Comparison of ENCODE assay signal across 1 cellular context in the genomic region with DNA sequence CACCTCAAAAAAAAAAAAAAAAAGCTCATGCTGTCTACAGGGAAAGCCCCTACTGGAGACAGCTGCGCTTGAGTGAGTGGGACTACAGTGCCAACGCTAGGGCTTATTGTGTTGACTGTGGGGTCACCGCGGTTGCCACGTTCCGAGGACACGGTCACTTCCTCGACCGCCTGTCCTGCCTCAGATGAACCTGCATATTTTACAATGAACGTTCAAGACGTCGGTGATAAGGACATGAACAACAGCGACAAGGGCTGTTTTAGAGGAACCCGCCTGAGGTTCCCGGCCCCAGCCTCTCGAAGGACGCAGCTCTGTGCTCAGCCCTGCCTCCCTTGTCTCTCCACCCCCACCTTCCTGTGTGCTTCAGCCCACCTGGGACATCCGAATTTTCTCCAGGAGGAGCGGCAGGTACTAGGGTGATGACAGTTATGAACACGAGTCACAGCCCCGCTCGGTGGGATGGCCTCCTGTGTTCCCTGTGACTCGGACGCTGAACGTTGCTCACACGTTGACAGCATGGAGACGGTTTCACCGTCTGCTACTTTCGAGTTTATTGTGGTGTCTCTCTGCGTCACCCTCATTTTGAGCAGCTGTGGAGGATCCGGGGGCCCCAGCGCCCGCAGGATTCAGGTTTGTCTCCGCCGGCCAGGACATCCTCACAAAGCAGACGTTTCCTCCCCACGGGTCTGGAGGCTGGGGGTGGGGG.
A peak's percentile ranks its signal among the peaks of the same experiment; 100 is the strongest.
TF ChIP-seq lines count a peak whose summit lies in the region.

No MANE protein-coding gene starts in this region.

TF ChIP-seq in K562, 482 proteins besides CTCF, POLR2A, EP300 and RAD21 (continues in another document):
- TF ChIP-seq EWSR1 (IDR thresholded peaks at IDR 0.05; ENCODE audit: borderline replicate concordance, low read depth, partially characterized antibody) (no peak), TFAP4 (CRISPR knock-in tag; IDR thresholded peaks at IDR 0.05; ENCODE audit: borderline replicate concordance) (0 out of 2 replicates have a peak, but pooled peaks have one; percentile 31), ZBTB17 (CRISPR knock-in tag; IDR thresholded peaks at IDR 0.05) (0 out of 2 replicates have a peak, but pooled peaks have one; percentile 31), SOX6 (IDR thresholded peaks at IDR 0.05) (peak; percentile 69; the same call in 1 of the 2 replicates), NCOA6 (IDR thresholded peaks at IDR 0.05) (no peak), MYC (IDR thresholded peaks at IDR 0.05; ENCODE audit: low read depth, low read length) (no peak), MYC (CRISPR knock-in tag; IDR thresholded peaks at IDR 0.05; ENCODE audit: borderline replicate concordance, low read depth) (no peak), RBBP5 (IDR thresholded peaks at IDR 0.05; ENCODE audit: borderline replicate concordance, insufficient read depth, low read length, poor library complexity, severe bottlenecking) (peak; percentile 56), ZBTB7A (IDR thresholded peaks at IDR 0.05; ENCODE audit: borderline replicate concordance, control insufficient read depth, low read depth, low read length) (0 out of 2 replicates have a peak, but pooled peaks have one; percentile 21), L3MBTL2 (IDR thresholded peaks at IDR 0.05) (peak; percentile 91), JUND (IDR thresholded peaks at IDR 0.05; ENCODE audit: borderline replicate concordance, low read depth, low read length) (no peak), JUND (tag; IDR thresholded peaks at IDR 0.05; ENCODE audit: borderline replicate concordance, low read depth, low read length) (peak; percentile 17; the same call in 1 of the 3 replicates), SIN3A (IDR thresholded peaks at IDR 0.05; ENCODE audit: borderline replicate concordance in 2 of 2, control insufficient read depth in 1 of 2, low read depth in 2 of 2, low read length in 2 of 2) (no peak), ATF7 (IDR thresholded peaks at IDR 0.05) (peak; percentile 20; the same call in 1 of the 2 replicates), PRPF4 (IDR thresholded peaks at IDR 0.05; ENCODE audit: insufficient read depth, low read depth, low read length, poor library complexity, severe bottlenecking) (no peak), ARID1B (IDR thresholded peaks at IDR 0.05) (0 out of 2 replicates have a peak, but pooled peaks have one; percentile 5), ZNF384 (IDR thresholded peaks at IDR 0.05; ENCODE audit: low read depth, low read length) (peak; percentile 81), ZNF57 (CRISPR knock-in tag; IDR thresholded peaks at IDR 0.05) (no peak), FOXJ2 (tag; IDR thresholded peaks at IDR 0.05) (no peak), NFXL1 (CRISPR knock-in tag; IDR thresholded peaks at IDR 0.05) (0 out of 2 replicates have a peak, but pooled peaks have one; percentile 41), ZNF79 (CRISPR knock-in tag; IDR thresholded peaks at IDR 0.05; ENCODE audit: low read depth) (no peak), SRF (CRISPR knock-in tag; IDR thresholded peaks at IDR 0.05) (no peak), EHMT2 (IDR thresholded peaks at IDR 0.05) (no peak), KDM5B (IDR thresholded peaks at IDR 0.05; ENCODE audit: insufficient replicate concordance, low read depth, low read length) (peak; percentile 30), ZNF232 (CRISPR knock-in tag; IDR thresholded peaks at IDR 0.05) (no peak), CHAMP1 (IDR thresholded peaks at IDR 0.05) (no peak), RBFOX2 (IDR thresholded peaks at IDR 0.05; ENCODE audit: low read depth, low read length) (0 out of 2 replicates have a peak, but pooled peaks have one; percentile 27), MGA (IDR thresholded peaks at IDR 0.05) (peak; percentile 79), DEAF1 (CRISPR knock-in tag; IDR thresholded peaks at IDR 0.05) (no peak), MED1 (CRISPR knock-in tag; IDR thresholded peaks at IDR 0.05; ENCODE audit: borderline replicate concordance) (no peak), NR2C1 (IDR thresholded peaks at IDR 0.05) (no peak), NR2C1 (tag; IDR thresholded peaks at IDR 0.05) (0 out of 2 replicates have a peak, but pooled peaks have one; percentile 27), CREM (IDR thresholded peaks at IDR 0.05; ENCODE audit: low read depth) (peak; percentile 29; the same call in 1 of the 2 replicates), ATF1 (CRISPR knock-in tag; IDR thresholded peaks at IDR 0.05) (no peak), ATF1 (tag; IDR thresholded peaks at IDR 0.05) (peak; percentile 52)
- TF ChIP-seq, protein P1, sequence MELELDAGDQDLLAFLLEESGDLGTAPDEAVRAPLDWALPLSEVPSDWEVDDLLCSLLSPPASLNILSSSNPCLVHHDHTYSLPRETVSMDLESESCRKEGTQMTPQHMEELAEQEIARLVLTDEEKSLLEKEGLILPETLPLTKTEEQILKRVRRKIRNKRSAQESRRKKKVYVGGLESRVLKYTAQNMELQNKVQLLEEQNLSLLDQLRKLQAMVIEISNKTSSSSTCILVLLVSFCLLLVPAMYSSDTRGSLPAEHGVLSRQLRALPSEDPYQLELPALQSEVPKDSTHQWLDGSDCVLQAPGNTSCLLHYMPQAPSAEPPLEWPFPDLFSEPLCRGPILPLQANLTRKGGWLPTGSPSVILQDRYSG (tag; conservative IDR thresholded peaks at IDR 0.05; ENCODE audit: low read depth), result 0 out of 2 replicates have a peak, but pooled peaks have one; percentile 48
- TF ChIP-seq, protein P2, sequence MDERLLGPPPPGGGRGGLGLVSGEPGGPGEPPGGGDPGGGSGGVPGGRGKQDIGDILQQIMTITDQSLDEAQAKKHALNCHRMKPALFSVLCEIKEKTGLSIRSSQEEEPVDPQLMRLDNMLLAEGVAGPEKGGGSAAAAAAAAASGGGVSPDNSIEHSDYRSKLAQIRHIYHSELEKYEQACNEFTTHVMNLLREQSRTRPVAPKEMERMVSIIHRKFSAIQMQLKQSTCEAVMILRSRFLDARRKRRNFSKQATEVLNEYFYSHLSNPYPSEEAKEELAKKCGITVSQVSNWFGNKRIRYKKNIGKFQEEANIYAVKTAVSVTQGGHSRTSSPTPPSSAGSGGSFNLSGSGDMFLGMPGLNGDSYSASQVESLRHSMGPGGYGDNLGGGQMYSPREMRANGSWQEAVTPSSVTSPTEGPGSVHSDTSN (CRISPR knock-in tag; IDR thresholded peaks at IDR 0.05; ENCODE audit: low read depth), result no peak
- TF ChIP-seq, protein P2 (tag; conservative IDR thresholded peaks at IDR 0.05; ENCODE audit: low read depth), result 0 out of 2 replicates have a peak, but pooled peaks have one; percentile 7
